1 cellular context compared by ENCODE assay signal in the genomic region with DNA sequence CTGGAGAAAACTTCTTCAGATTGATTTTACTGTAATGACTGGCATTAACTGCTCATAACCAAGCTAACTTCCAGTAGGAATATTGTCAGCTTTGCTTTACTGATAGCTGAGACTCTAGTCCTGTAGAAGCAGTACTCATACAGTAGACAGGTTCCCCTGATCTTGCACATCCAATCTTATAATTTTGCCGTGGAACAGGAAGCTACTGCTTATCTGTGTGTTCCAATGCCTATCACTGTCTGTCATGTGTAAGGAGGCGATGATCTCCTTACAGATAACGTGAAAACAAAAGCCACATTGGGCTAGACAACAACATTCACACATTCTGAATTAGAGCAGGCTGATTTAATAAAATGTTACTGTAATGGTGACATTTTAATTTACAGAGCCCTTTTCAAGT.
TF ChIP-seq lines count a peak whose summit lies in the region.

No MANE protein-coding gene starts in this region.

TF ChIP-seq in K562, 482 proteins besides CTCF, POLR2A, EP300 and RAD21 (continued from another document):
- TF ChIP-seq, protein P1, sequence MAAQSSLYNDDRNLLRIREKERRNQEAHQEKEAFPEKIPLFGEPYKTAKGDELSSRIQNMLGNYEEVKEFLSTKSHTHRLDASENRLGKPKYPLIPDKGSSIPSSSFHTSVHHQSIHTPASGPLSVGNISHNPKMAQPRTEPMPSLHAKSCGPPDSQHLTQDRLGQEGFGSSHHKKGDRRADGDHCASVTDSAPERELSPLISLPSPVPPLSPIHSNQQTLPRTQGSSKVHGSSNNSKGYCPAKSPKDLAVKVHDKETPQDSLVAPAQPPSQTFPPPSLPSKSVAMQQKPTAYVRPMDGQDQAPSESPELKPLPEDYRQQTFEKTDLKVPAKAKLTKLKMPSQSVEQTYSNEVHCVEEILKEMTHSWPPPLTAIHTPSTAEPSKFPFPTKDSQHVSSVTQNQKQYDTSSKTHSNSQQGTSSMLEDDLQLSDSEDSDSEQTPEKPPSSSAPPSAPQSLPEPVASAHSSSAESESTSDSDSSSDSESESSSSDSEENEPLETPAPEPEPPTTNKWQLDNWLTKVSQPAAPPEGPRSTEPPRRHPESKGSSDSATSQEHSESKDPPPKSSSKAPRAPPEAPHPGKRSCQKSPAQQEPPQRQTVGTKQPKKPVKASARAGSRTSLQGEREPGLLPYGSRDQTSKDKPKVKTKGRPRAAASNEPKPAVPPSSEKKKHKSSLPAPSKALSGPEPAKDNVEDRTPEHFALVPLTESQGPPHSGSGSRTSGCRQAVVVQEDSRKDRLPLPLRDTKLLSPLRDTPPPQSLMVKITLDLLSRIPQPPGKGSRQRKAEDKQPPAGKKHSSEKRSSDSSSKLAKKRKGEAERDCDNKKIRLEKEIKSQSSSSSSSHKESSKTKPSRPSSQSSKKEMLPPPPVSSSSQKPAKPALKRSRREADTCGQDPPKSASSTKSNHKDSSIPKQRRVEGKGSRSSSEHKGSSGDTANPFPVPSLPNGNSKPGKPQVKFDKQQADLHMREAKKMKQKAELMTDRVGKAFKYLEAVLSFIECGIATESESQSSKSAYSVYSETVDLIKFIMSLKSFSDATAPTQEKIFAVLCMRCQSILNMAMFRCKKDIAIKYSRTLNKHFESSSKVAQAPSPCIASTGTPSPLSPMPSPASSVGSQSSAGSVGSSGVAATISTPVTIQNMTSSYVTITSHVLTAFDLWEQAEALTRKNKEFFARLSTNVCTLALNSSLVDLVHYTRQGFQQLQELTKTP (IDR thresholded peaks at IDR 0.05; ENCODE audit: low read depth in 1 of 2, partially characterized antibody in 2 of 2), result no peak
- TF ChIP-seq SREBF2 (CRISPR knock-in tag; IDR thresholded peaks at IDR 0.05) (no peak), ZNF316 (IDR thresholded peaks at IDR 0.05) (no peak), RCOR1 (IDR thresholded peaks at IDR 0.05; ENCODE audit: borderline replicate concordance in 1 of 2, low read depth in 2 of 2, low read length in 2 of 2) (peak in 1 of 2 experiments; percentile 92; a peak in 3 of 4 replicates), BCL6 (CRISPR knock-in tag; IDR thresholded peaks at IDR 0.05) (peak; percentile 73; the same call in 1 of the 2 replicates), TCF7 (IDR thresholded peaks at IDR 0.05; ENCODE audit: borderline replicate concordance) (no peak), ZNF830 (CRISPR knock-in tag; IDR thresholded peaks at IDR 0.05) (no peak), BHLHE40 (IDR thresholded peaks at IDR 0.05; ENCODE audit: low read length) (0 out of 2 replicates have a peak, but pooled peaks have one; percentile 12), PRMT5 (CRISPR knock-in tag; IDR thresholded peaks at IDR 0.05) (no peak), KDM4B (IDR thresholded peaks at IDR 0.05; ENCODE audit: borderline replicate concordance in 2 of 2, low read depth in 1 of 2) (no peak), MIER1 (IDR thresholded peaks at IDR 0.05; ENCODE audit: low read depth) (no peak), NBN (IDR thresholded peaks at IDR 0.05; ENCODE audit: low read depth) (peak; percentile 63; the same call in 1 of the 2 replicates), ZNF75A (CRISPR knock-in tag; IDR thresholded peaks at IDR 0.05) (0 out of 2 replicates have a peak, but pooled peaks have one; percentile 39), ZNF184 (CRISPR knock-in tag; IDR thresholded peaks at IDR 0.05) (no peak), ARID1B (IDR thresholded peaks at IDR 0.05) (peak; percentile 95), RB1 (IDR thresholded peaks at IDR 0.05; ENCODE audit: low read depth) (0 out of 2 replicates have a peak, but pooled peaks have one; percentile 23), SAFB (IDR thresholded peaks at IDR 0.05; ENCODE audit: borderline replicate concordance, low read depth, low read length) (no peak), ZNF780A (CRISPR knock-in tag; IDR thresholded peaks at IDR 0.05) (no peak), GATA2 (CRISPR knock-in tag; IDR thresholded peaks at IDR 0.05) (peak; percentile 55), OTX1 (CRISPR knock-in tag; IDR thresholded peaks at IDR 0.05) (0 out of 2 replicates have a peak, but pooled peaks have one; percentile 53)
- TF ChIP-seq, protein P2, sequence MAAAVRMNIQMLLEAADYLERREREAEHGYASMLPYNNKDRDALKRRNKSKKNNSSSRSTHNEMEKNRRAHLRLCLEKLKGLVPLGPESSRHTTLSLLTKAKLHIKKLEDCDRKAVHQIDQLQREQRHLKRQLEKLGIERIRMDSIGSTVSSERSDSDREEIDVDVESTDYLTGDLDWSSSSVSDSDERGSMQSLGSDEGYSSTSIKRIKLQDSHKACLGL (CRISPR knock-in tag; IDR thresholded peaks at IDR 0.05; ENCODE audit: borderline replicate concordance, poor library complexity, severe bottlenecking), result no peak
- TF ChIP-seq, protein P3, sequence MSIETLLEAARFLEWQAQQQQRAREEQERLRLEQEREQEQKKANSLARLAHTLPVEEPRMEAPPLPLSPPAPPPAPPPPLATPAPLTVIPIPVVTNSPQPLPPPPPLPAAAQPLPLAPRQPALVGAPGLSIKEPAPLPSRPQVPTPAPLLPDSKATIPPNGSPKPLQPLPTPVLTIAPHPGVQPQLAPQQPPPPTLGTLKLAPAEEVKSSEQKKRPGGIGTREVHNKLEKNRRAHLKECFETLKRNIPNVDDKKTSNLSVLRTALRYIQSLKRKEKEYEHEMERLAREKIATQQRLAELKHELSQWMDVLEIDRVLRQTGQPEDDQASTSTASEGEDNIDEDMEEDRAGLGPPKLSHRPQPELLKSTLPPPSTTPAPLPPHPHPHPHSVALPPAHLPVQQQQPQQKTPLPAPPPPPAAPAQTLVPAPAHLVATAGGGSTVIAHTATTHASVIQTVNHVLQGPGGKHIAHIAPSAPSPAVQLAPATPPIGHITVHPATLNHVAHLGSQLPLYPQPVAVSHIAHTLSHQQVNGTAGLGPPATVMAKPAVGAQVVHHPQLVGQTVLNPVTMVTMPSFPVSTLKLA (conservative IDR thresholded peaks at IDR 0.05), result peak in 1 of 2 experiments; percentile 27; a peak in 1 of 4 replicates
- TF ChIP-seq, protein P4, sequence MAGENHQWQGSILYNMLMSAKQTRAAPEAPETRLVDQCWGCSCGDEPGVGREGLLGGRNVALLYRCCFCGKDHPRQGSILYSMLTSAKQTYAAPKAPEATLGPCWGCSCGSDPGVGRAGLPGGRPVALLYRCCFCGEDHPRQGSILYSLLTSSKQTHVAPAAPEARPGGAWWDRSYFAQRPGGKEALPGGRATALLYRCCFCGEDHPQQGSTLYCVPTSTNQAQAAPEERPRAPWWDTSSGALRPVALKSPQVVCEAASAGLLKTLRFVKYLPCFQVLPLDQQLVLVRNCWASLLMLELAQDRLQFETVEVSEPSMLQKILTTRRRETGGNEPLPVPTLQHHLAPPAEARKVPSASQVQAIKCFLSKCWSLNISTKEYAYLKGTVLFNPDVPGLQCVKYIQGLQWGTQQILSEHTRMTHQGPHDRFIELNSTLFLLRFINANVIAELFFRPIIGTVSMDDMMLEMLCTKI (IDR thresholded peaks at IDR 0.05; ENCODE audit: partially characterized antibody), result no peak
- TF ChIP-seq, protein P5, sequence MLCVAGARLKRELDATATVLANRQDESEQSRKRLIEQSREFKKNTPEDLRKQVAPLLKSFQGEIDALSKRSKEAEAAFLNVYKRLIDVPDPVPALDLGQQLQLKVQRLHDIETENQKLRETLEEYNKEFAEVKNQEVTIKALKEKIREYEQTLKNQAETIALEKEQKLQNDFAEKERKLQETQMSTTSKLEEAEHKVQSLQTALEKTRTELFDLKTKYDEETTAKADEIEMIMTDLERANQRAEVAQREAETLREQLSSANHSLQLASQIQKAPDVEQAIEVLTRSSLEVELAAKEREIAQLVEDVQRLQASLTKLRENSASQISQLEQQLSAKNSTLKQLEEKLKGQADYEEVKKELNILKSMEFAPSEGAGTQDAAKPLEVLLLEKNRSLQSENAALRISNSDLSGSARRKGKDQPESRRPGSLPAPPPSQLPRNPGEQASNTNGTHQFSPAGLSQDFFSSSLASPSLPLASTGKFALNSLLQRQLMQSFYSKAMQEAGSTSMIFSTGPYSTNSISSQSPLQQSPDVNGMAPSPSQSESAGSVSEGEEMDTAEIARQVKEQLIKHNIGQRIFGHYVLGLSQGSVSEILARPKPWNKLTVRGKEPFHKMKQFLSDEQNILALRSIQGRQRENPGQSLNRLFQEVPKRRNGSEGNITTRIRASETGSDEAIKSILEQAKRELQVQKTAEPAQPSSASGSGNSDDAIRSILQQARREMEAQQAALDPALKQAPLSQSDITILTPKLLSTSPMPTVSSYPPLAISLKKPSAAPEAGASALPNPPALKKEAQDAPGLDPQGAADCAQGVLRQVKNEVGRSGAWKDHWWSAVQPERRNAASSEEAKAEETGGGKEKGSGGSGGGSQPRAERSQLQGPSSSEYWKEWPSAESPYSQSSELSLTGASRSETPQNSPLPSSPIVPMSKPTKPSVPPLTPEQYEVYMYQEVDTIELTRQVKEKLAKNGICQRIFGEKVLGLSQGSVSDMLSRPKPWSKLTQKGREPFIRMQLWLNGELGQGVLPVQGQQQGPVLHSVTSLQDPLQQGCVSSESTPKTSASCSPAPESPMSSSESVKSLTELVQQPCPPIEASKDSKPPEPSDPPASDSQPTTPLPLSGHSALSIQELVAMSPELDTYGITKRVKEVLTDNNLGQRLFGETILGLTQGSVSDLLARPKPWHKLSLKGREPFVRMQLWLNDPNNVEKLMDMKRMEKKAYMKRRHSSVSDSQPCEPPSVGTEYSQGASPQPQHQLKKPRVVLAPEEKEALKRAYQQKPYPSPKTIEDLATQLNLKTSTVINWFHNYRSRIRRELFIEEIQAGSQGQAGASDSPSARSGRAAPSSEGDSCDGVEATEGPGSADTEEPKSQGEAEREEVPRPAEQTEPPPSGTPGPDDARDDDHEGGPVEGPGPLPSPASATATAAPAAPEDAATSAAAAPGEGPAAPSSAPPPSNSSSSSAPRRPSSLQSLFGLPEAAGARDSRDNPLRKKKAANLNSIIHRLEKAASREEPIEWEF (CRISPR knock-in tag; IDR thresholded peaks at IDR 0.05), result no peak
- TF ChIP-seq, protein P6, sequence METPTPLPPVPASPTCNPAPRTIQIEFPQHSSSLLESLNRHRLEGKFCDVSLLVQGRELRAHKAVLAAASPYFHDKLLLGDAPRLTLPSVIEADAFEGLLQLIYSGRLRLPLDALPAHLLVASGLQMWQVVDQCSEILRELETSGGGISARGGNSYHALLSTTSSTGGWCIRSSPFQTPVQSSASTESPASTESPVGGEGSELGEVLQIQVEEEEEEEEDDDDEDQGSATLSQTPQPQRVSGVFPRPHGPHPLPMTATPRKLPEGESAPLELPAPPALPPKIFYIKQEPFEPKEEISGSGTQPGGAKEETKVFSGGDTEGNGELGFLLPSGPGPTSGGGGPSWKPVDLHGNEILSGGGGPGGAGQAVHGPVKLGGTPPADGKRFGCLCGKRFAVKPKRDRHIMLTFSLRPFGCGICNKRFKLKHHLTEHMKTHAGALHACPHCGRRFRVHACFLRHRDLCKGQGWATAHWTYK (CRISPR knock-in tag; IDR thresholded peaks at IDR 0.05), result peak; percentile 73; the same call in 1 of the 2 replicates
- TF ChIP-seq, protein P7, sequence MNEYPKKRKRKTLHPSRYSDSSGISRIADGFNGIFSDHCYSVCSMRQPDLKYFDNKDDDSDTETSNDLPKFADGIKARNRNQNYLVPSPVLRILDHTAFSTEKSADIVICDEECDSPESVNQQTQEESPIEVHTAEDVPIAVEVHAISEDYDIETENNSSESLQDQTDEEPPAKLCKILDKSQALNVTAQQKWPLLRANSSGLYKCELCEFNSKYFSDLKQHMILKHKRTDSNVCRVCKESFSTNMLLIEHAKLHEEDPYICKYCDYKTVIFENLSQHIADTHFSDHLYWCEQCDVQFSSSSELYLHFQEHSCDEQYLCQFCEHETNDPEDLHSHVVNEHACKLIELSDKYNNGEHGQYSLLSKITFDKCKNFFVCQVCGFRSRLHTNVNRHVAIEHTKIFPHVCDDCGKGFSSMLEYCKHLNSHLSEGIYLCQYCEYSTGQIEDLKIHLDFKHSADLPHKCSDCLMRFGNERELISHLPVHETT (CRISPR knock-in tag; conservative IDR thresholded peaks at IDR 0.05 in 1 of 2, IDR thresholded peaks at IDR 0.05 in 1 of 2), result peak in 1 of 2 experiments; percentile 50; a peak in 2 of 4 replicates
